ENCODE assay signal across 7 cellular contexts in the genomic region with DNA sequence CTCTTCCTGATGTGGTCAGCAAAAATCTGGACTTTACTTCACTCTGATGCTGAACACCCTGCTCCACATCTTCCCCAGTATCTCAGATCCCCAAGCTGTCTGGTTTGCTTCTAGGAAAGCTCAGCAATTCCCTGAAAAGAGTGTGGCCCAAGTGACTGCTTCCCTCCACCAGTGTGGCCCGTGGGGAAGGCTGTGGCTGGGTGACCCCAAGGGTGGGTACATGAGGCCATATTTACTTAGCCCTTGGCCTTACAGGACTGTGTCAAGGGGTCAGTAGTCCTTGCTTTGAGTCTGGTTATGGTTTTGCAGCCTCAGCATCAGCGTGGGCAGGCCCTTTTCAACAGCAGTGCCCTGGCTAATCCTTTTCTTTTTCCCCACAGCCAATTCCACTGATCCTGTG. TPM values are rescaled to one million over a fixed set of nuclear protein-coding genes. Genes with fewer than 3 reads are reported as not detected.
"Had no signal": no experiment of that assay in that cellular context is flagged by ENCODE, and none has a peak within 500 bp of the region (broad histone marks: within the 10 kb centered on the region; RNA-seq: fewer than 3 reads in every experiment).

No MANE protein-coding gene starts in this region.

RNA-seq across cellular contexts. Expression of a gene that starts 35.8 kb away (rescaled TPM):
- total RNA-seq: activated B cell treated with CpG ODN at 0.5 μM for 24 hours; activated CD8-positive, alpha-beta T cell treated with anti-CD3 and anti-CD28 coated beads for 36 hours; activated T-cell treated with anti-CD3 and anti-CD28 coated beads, Interleukin-2, amount 50 U/mL, for 4 hours; activated T-helper 17 cell treated with anti-CD3 and anti-CD28 coated beads, Interleukin-2, amount 50 U/mL, for 72 hours; foreskin keratinocyte; myocyte; SK-MEL-5 had no signal

RNA-seq across cellular contexts. Expression of a gene that starts 45.6 kb away (rescaled TPM):
- total RNA-seq: activated T-helper 17 cell treated with anti-CD3 and anti-CD28 coated beads, Interleukin-2, amount 50 U/mL, for 72 hours; foreskin keratinocyte; myocyte; SK-MEL-5 had no signal
